35 cellular contexts compared by ENCODE assay signal in the genomic region with DNA sequence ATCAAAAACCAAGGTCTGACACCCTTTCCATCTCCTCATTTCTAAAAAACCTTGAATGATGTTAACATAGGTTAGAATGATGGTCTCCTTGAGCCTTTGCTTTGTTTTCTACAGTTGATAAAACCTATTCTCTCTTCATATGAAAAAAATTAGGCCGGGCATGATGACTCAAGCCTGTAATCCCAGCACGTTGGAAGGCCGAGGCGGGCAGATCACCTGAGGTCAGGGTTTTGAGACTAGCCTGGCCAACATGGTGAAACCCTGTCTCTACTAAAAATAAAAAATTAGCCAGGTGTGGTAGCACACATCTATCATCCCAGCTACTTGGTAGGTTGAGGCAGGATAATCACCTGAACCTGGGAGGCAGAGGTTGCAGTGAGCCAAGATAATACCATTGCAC.
"Had no signal": no experiment of that assay in that cellular context is flagged by ENCODE, and none has a peak within 500 bp of the region (broad histone marks: within the 10 kb centered on the region; RNA-seq: fewer than 3 reads in every experiment).

No MANE protein-coding gene starts in this region.

- H3K4me2 ChIP-seq: KMS-11 had no signal

- H3K27me3 ChIP-seq: MG63 had no signal

- H3K4me3 ChIP-seq: MG63 had no signal

- H3K27ac ChIP-seq: KMS-11 had no signal

- DNase-seq: Karpas-422, Kasumi-1, KBM-7, KG1, MG63, MM.1S, MV-4-11, NCI-H1048, NCI-H1092, NCI-H1092 treated with DMSO at 0.1 percent for 48 hours, NCI-H1105, NCI-H1105 treated with DMSO at 0.1 percent for 48 hours, NCI-H1417, NCI-H1417 treated with DMSO at 0.1 percent for 48 hours, NCI-H1436, NCI-H1436 treated with DMSO at 0.1 percent for 48 hours, NCI-H146, NCI-H1694, NCI-H1694 treated with DMSO at 0.1 percent for 48 hours, NCI-H187, NCI-H187 treated with DMSO at 0.1 percent for 48 hours, NCI-H1930, NCI-H2029, NCI-H2029 treated with DMSO at 0.1 percent for 48 hours, NCI-H2081, NCI-H2081 treated with DMSO at 0.1 percent for 48 hours, NCI-H2107, NCI-H2171, NCI-H2171 treated with DMSO at 0.1 percent for 48 hours, NCI-H2227 treated with DMSO at 0.1 percent for 48 hours, NCI-H226, NCI-H345, NCI-H446, NCI-H446 treated with DMSO at 0.1 percent for 48 hours had no signal

- H3K36me3 ChIP-seq: MG63 had no signal

- H3K9me3 ChIP-seq: MG63 had no signal

- H3K9ac ChIP-seq: KMS-11 had no signal
